9 cellular contexts compared by ENCODE assay signal in genomic region chr14:24428628-24429394, GRCh38. TPM values are rescaled to one million over a fixed set of nuclear protein-coding genes. Genes with fewer than 3 reads are reported as not detected.
A peak's percentile ranks its signal among the peaks of the same experiment; 100 is the strongest.
DNase-seq lines count a peak whose midpoint lies in the region; ATAC-seq, FAIRE-seq and TF ChIP-seq lines count a peak whose summit lies in the region.
"Had no signal": no experiment of that assay in that cellular context is flagged by ENCODE, and none has a peak within 500 bp of the region (broad histone marks: within the 10 kb centered on the region; RNA-seq: fewer than 3 reads in every experiment).

No MANE protein-coding gene starts in this region.

- no peak for TF ChIP-seq CTCF in heart left ventricle (IDR thresholded peaks at IDR 0.05)
- no peak for TF ChIP-seq CTCF in GM12878 (IDR thresholded peaks at IDR 0.05 in 2 of 3, conservative IDR thresholded peaks at IDR 0.05 in 1 of 3; ENCODE audit: control insufficient read depth in 2 of 3, extremely low read depth in 1 of 3, insufficient read depth in 1 of 3, low read depth in 3 of 3, low read length in 3 of 3)
- no peak for TF ChIP-seq CTCF in upper lobe of left lung (IDR thresholded peaks at IDR 0.05)

- ATAC-seq in heart left ventricle (no peak), Right ventricle myocardium superior (ENCODE audit: poor library complexity) (no peak), GM12878 (no peak), upper lobe of left lung (ENCODE audit: low FRiP score in 2 of 2) (no peak), GM21723 (IDR thresholded peaks at IDR 0.05; ENCODE audit: unreplicated experiment) (no peak)

- TF ChIP-seq RAD21 in GM12878 (IDR thresholded peaks at IDR 0.05; ENCODE audit: insufficient read depth, low read depth, low read length), result no peak

- no peak overlapping the region for H2BK5ac ChIP-seq in mesendoderm (ENCODE audit: low read length)

- H2AFZ ChIP-seq in GM12878 (ENCODE audit: control insufficient read depth, low read depth, low read length), result no peak overlapping the region

- FAIRE-seq in GM12878 (lab: Jason Lieb, UNC) (no peak), RCC 7860 (lab: Jason Lieb, UNC) (no peak)
- FAIRE-seq: G401.6 had no signal

- H4K20me1 ChIP-seq in GM12878 (ENCODE audit: control insufficient read depth, insufficient read depth), result no peaks in the 10 kb centered on the region

- DNase-seq in heart left ventricle, result peak in 2 of 5 donors; percentile 28 to 58
- no peak for DNase-seq in Right ventricle myocardium superior
- DNase-seq in GM12878 (ENCODE audit: low read depth, low spot score), result no peak
- peak; percentile 26 for DNase-seq in mesendoderm
- DNase-seq in upper lobe of left lung, result peak in 1 of 2 donors; percentile 78
- no peak for DNase-seq in RCC 7860 (ENCODE audit: low spot score)
- no peak for DNase-seq in SIG-M5 treated with dmso at 0.1 percent for 504 hours (lab: John Stamatoyannopoulos, UW; ENCODE audit: unreplicated experiment)

- WGBS in heart left ventricle, 4 donors, result 91 to 93% (median 92%) methylated on average over 17 to 18 of the region's 18 CpGs
- WGBS in GM12878 (ENCODE audit: insufficient coverage, insufficient replicate concordance, low lambda C conversion rate, missing lambda C conversion rate), result 94% methylated on average over 17 of the region's 18 CpGs
- no CpG with 5 or more reads among the region's 18 CpGs for WGBS in mesendoderm (ENCODE audit: extremely low coverage, insufficient coverage, low lambda C conversion rate)
- WGBS in upper lobe of left lung, 2 donors, result 83 to 91% methylated on average over 9 to 16 of the region's 18 CpGs

- RAD21 ChIA-PET in GM12878 (lab: Charles Lee; ENCODE audit: unreplicated experiment), result interaction anchor here (0.8 to 1.6 kb wide), 3 partner anchors 50 to 96 kb away, joined by 4 to 5 read pairs (median 5); no protein-coding TSS in a partner anchor

- H3K9ac ChIP-seq in GM12878 (ENCODE audit: control insufficient read depth, insufficient read depth, low read length), result peak overlapping the region; percentile 80
- peak overlapping the region; percentile 89 for H3K9ac ChIP-seq in mesendoderm (ENCODE audit: low read length)

- CTCF ChIA-PET in GM12878 (lab: Yijun Ruan, JAX), result interaction anchor here (5.3 to 10.8 kb wide), 2 partner anchors 63 to 94 kb away, joined by 163 to 452 read pairs; partner anchors contain the start of genes ADCY4 and RIPK3

- H3K79me2 ChIP-seq in GM12878 (ENCODE audit: control insufficient read depth, insufficient read depth, low read length) (peaks cover 25% of the 10 kb centered on the region), mesendoderm (ENCODE audit: control insufficient read depth, insufficient read depth, low read length) (no peaks in the 10 kb centered on the region)

- TF ChIP-seq POLR2A in heart left ventricle (IDR thresholded peaks at IDR 0.05) (no peak), GM12878 (IDR thresholded peaks at IDR 0.05; ENCODE audit: low read depth, low read length) (no peak), upper lobe of left lung (IDR thresholded peaks at IDR 0.05) (no peak)

- intact Hi-C loops in heart left ventricle (cut with DNase I), result loop anchor here in 2 of 10 donors (2.0 kb wide), 2 partner anchors 30 to 62 kb away; partner anchors contain the start of gene NYNRIN (in 1 of the 2)
- intact Hi-C loops in Right ventricle myocardium superior (cut with DNase I), result no loop called here
- intact Hi-C loops in GM12878 (cut with micrococcal nuclease; ENCODE audit: unreplicated experiment), result no loop called here

- no peak overlapping the region for H3K4ac ChIP-seq in mesendoderm (ENCODE audit: low read depth, low read length)

- H3K23ac ChIP-seq in mesendoderm (ENCODE audit: low read length), result no peak overlapping the region

- H3K4me2 ChIP-seq in GM12878 (ENCODE audit: control insufficient read depth, insufficient read depth) (peak overlapping the region; percentile 88), mesendoderm (ENCODE audit: low read length) (no peak overlapping the region)

- TF ChIP-seq EP300 in GM12878 (IDR thresholded peaks at IDR 0.05; ENCODE audit: borderline replicate concordance in 1 of 2, control insufficient read depth in 1 of 2, low read depth in 2 of 2, low read length in 2 of 2), result no peak
- no peak for TF ChIP-seq EP300 in upper lobe of left lung (IDR thresholded peaks at IDR 0.05)

- no peak overlapping the region for H3K18ac ChIP-seq in mesendoderm (ENCODE audit: low read length)

- H3K4me1 ChIP-seq in heart left ventricle (peaks cover 3 to 56% (median 41%) of the 10 kb centered on the region in 12 donors), GM12878 (ENCODE audit: control insufficient read depth, insufficient read depth, low read length) (peaks cover 8% of the 10 kb centered on the region), mesendoderm (ENCODE audit: control insufficient read depth, low read depth, low read length) (peaks cover 2% of the 10 kb centered on the region), upper lobe of left lung (peaks cover 34 to 58% (median 42%) of the 10 kb centered on the region in 4 donors)

- H4K5ac ChIP-seq in mesendoderm (ENCODE audit: low read length), result no peak overlapping the region

- H3K4me3 ChIP-seq in heart left ventricle, result peak overlapping the region in 10 of 12 donors; percentile 61 to 89 (median 82)
- peak overlapping the region; percentile 93 for H3K4me3 ChIP-seq in GM12878
- H3K4me3 ChIP-seq in mesendoderm (ENCODE audit: low read length), result no peak overlapping the region
- H3K4me3 ChIP-seq in upper lobe of left lung, result peak overlapping the region in 3 of 4 donors; percentile 58 to 80 (median 59)

- no peak overlapping the region for H2BK15ac ChIP-seq in mesendoderm (replicated peaks; ENCODE audit: low read depth)

- BruUV-seq in GM12878 (replicated peaks; lab: Mats Ljungman, UMichigan), result no TSS peak

- SMC1A ChIA-PET in GM12878 (lab: Charles Lee; ENCODE audit: uncharacterized antibody, unreplicated experiment), result interaction anchor here (2.4 to 4.2 kb wide), 3 partner anchors 12 to 63 kb away, joined by 7 to 79 read pairs (median 17); partner anchors contain the start of gene SDR39U1

- H3K27me3 ChIP-seq in heart left ventricle, result no peaks in the 10 kb centered on the region
- no peaks in the 10 kb centered on the region for H3K27me3 ChIP-seq in GM12878 (replicated peaks in 1 of 2; ENCODE audit: control insufficient read depth in 2 of 2, insufficient read depth in 2 of 2, low read length in 1 of 2)
- no peaks in the 10 kb centered on the region for H3K27me3 ChIP-seq in mesendoderm (ENCODE audit: insufficient read depth, low read length, poor library complexity)
- no peaks in the 10 kb centered on the region for H3K27me3 ChIP-seq in upper lobe of left lung

- no peak overlapping the region for H4K8ac ChIP-seq in mesendoderm (ENCODE audit: low read depth, low read length)

- no peaks in the 10 kb centered on the region for H3K79me1 ChIP-seq in mesendoderm (ENCODE audit: low read length)

- in situ Hi-C loops in GM12878 (cut with MboI), result no loop called here

- H3K36me3 ChIP-seq in heart left ventricle (peaks cover 0 to 27% (median 17%) of the 10 kb centered on the region in 9 donors), GM12878 (ENCODE audit: control insufficient read depth in 2 of 2, insufficient read depth in 2 of 2, low read length in 1 of 2) (peaks cover 4 to 9% of the 10 kb centered on the region in 2 experiments), mesendoderm (ENCODE audit: control insufficient read depth, insufficient read depth, low read length) (no peaks in the 10 kb centered on the region), upper lobe of left lung (peaks cover 9 to 22% (median 16%) of the 10 kb centered on the region in 4 donors)

- peak overlapping the region; percentile 96 for H3K56ac ChIP-seq in mesendoderm (ENCODE audit: low read length)

- H3K27ac ChIP-seq in heart left ventricle (peak overlapping the region; percentile 80 to 100 (median 96)), GM12878 (ENCODE audit: control insufficient read depth, insufficient read depth) (peak overlapping the region; percentile 92; the same call in 1 of the 2 replicates), mesendoderm (ENCODE audit: low read depth, low read length) (no peak overlapping the region), upper lobe of left lung (peak overlapping the region; percentile 94 to 98 (median 96))

- no peak overlapping the region for H2AK5ac ChIP-seq in mesendoderm (ENCODE audit: low read length)

- POLR2A ChIA-PET in GM12878 (lab: Charles Lee), result interaction anchor here (3.4 kb wide), 1 partner anchor 13 kb away, joined by 38 read pairs; the partner anchor contains the start of gene SDR39U1

- H3K9me3 ChIP-seq in heart left ventricle (no peaks in the 10 kb centered on the region), GM12878 (replicated peaks; ENCODE audit: control insufficient read depth, insufficient read depth, low read length) (no peaks in the 10 kb centered on the region), upper lobe of left lung (no peaks in the 10 kb centered on the region)

- no peak overlapping the region for H2BK120ac ChIP-seq in mesendoderm (ENCODE audit: low read depth, low read length)

RNA-seq across cellular contexts. Expression of gene CBLN3, which starts 0.7 kb away (rescaled TPM):
- total RNA-seq in heart left ventricle (1 to 10 TPM in 5 of 9 donors, under 1 TPM in 4; 0.38 to 4.9 (median 1.0) TPM), Right ventricle myocardium superior (0.65 TPM), GM12878 (2014; rRNA removed) (0.51 and 0.71 TPM in 2 replicates), GM12878 (2014; rRNA removed; fragmentation: Illumina TruSeq; extraction: Trizol) (1.1 and 1.3 TPM in 2 replicates), GM12878 (2021) (2.8 and 3.8 TPM in 2 replicates), upper lobe of left lung (1 to 10 TPM; 1.1 to 4.2 (median 3.1) TPM)
- polyA plus RNA-seq in heart left ventricle (under 1 TPM; 0.72 to 0.80 TPM), GM12878 (2011; rRNA removed) (4.6 and 4.9 TPM in 2 replicates), GM12878 (2014; fragmentation: Illumina TruSeq; extraction: Trizol) (1.3 and 1.8 TPM in 2 replicates), GM12878 (2014; fragmentation: Nextera tagmentation; extraction: Ambion mirVana) (under 1 TPM; 0.16 to 0.35 TPM), GM12878 (2014; rRNA removed) (2.5 and 2.9 TPM in 2 replicates), GM12878 (2016; fragmentation: Nextera tagmentation; extraction: Ambion mirVana) (1 to 10 TPM in 1 of 2 experiments, under 1 TPM in 1; 0.37 to 1.4 TPM)
- total RNA-seq in GM12878 (2013; cell fraction: nucleolus; rRNA removed), result 10.1 and 12.8 TPM in 2 replicates
- polyA plus RNA-seq in GM12878 (2011; ENCODE audit: low read depth), result 1.5 TPM
- polyA plus RNA-seq in GM12878 (2011; cell fraction: cytosol; rRNA removed), result 4.7 and 5.2 TPM in 2 replicates
- 39.3 and 41.5 TPM in 2 replicates for polyA plus RNA-seq in GM12878 (2011; cell fraction: nucleus; rRNA removed)
- polyA plus RNA-seq in GM12878 (2012), result 4.2 and 4.3 TPM in 2 replicates
- polyA minus RNA-seq in GM12878 (2011; rRNA and poly(A)+ RNA removed), result 2.3 and 2.5 TPM in 2 replicates
- polyA minus RNA-seq in GM12878 (2011; cell fraction: cytosol; rRNA and poly(A)+ RNA removed), result 0.52 and 1.9 TPM in 2 replicates
- polyA minus RNA-seq in GM12878 (2011; cell fraction: nucleus; rRNA and poly(A)+ RNA removed), result 4.2 and 4.7 TPM in 2 replicates
- polyA plus RNA-seq in mesendoderm (2013, experiment 1 of 2), result 0.20 TPM
- 0.22 TPM for polyA plus RNA-seq in mesendoderm (2013, experiment 2 of 2)

RNA-seq across cellular contexts. Expression of gene KHNYN, which starts 0.9 kb away (rescaled TPM):
- total RNA-seq in heart left ventricle (10 to 100 TPM; 16.9 to 33.4 (median 20.1) TPM), Right ventricle myocardium superior (22.5 TPM), GM12878 (2014; rRNA removed) (34.7 and 36.7 TPM in 2 replicates), GM12878 (2014; rRNA removed; fragmentation: Illumina TruSeq; extraction: Trizol) (20.8 and 21.0 TPM in 2 replicates), GM12878 (2021) (33.9 and 34.0 TPM in 2 replicates), upper lobe of left lung (100 to 1,000 TPM in 1 of 6 donors, 10 to 100 TPM in 5; 43.9 to 136 (median 66.4) TPM)
- polyA plus RNA-seq in heart left ventricle (10 to 100 TPM; 15.6 to 34.5 TPM), GM12878 (2011; rRNA removed) (19.8 and 22.2 TPM in 2 replicates), GM12878 (2014; fragmentation: Illumina TruSeq; extraction: Trizol) (22.9 and 23.2 TPM in 2 replicates), GM12878 (2014; fragmentation: Nextera tagmentation; extraction: Ambion mirVana) (1 to 10 TPM; 1.4 to 3.6 TPM), GM12878 (2014; rRNA removed) (28.4 and 29.2 TPM in 2 replicates), GM12878 (2016; fragmentation: Nextera tagmentation; extraction: Ambion mirVana) (10 to 100 TPM; 12.8 to 12.9 TPM)
- 83.0 and 93.4 TPM in 2 replicates for total RNA-seq in GM12878 (2013; cell fraction: nucleolus; rRNA removed)
- 16.9 TPM for polyA plus RNA-seq in GM12878 (2011; ENCODE audit: low read depth)
- 15.6 and 15.9 TPM in 2 replicates for polyA plus RNA-seq in GM12878 (2011; cell fraction: cytosol; rRNA removed)
- polyA plus RNA-seq in GM12878 (2011; cell fraction: nucleus; rRNA removed), result 69.9 and 72.3 TPM in 2 replicates
- polyA plus RNA-seq in GM12878 (2012), result 25.4 and 28.4 TPM in 2 replicates
- 27.0 and 38.9 TPM in 2 replicates for polyA minus RNA-seq in GM12878 (2011; rRNA and poly(A)+ RNA removed)
- 7.2 and 9.4 TPM in 2 replicates for polyA minus RNA-seq in GM12878 (2011; cell fraction: cytosol; rRNA and poly(A)+ RNA removed)
- 48.1 and 61.9 TPM in 2 replicates for polyA minus RNA-seq in GM12878 (2011; cell fraction: nucleus; rRNA and poly(A)+ RNA removed)
- polyA plus RNA-seq in mesendoderm (2013, experiment 1 of 2), result 6.0 TPM
- polyA plus RNA-seq in mesendoderm (2013, experiment 2 of 2), result 6.3 TPM

RNA-seq across cellular contexts. Expression of gene SDR39U1, which starts 13.8 kb away (rescaled TPM):
- total RNA-seq in heart left ventricle (10 to 100 TPM; 58.6 to 74.6 (median 60.5) TPM), Right ventricle myocardium superior (84.7 TPM), GM12878 (2014; rRNA removed) (31.7 and 32.7 TPM in 2 replicates), GM12878 (2014; rRNA removed; fragmentation: Illumina TruSeq; extraction: Trizol) (22.4 and 23.3 TPM in 2 replicates), GM12878 (2021) (55.1 and 64.1 TPM in 2 replicates), upper lobe of left lung (10 to 100 TPM; 34.9 to 88.0 (median 52.6) TPM)
- polyA plus RNA-seq in heart left ventricle (100 to 1,000 TPM in 1 of 2 donors, 10 to 100 TPM in 1; 68.4 to 109 TPM), GM12878 (2011; rRNA removed) (33.5 and 44.3 TPM in 2 replicates), GM12878 (2014; fragmentation: Illumina TruSeq; extraction: Trizol) (27.3 and 40.1 TPM in 2 replicates), GM12878 (2014; fragmentation: Nextera tagmentation; extraction: Ambion mirVana) (10 to 100 TPM; 14.0 to 26.4 TPM), GM12878 (2014; rRNA removed) (85.2 and 88.9 TPM in 2 replicates), GM12878 (2016; fragmentation: Nextera tagmentation; extraction: Ambion mirVana) (10 to 100 TPM; 83.7 to 89.3 TPM)
- total RNA-seq in GM12878 (2013; cell fraction: nucleolus; rRNA removed), result 33.8 and 37.9 TPM in 2 replicates
- 36.4 TPM for polyA plus RNA-seq in GM12878 (2011; ENCODE audit: low read depth)
- 69.4 and 81.6 TPM in 2 replicates for polyA plus RNA-seq in GM12878 (2011; cell fraction: cytosol; rRNA removed)
- polyA plus RNA-seq in GM12878 (2011; cell fraction: nucleus; rRNA removed), result 218 and 255 TPM in 2 replicates
- polyA plus RNA-seq in GM12878 (2012), result 62.1 and 65.9 TPM in 2 replicates
- 16.8 and 20.7 TPM in 2 replicates for polyA minus RNA-seq in GM12878 (2011; rRNA and poly(A)+ RNA removed)
- 10.0 and 10.3 TPM in 2 replicates for polyA minus RNA-seq in GM12878 (2011; cell fraction: cytosol; rRNA and poly(A)+ RNA removed)
- 37.4 and 48.4 TPM in 2 replicates for polyA minus RNA-seq in GM12878 (2011; cell fraction: nucleus; rRNA and poly(A)+ RNA removed)
- 34.8 TPM for polyA plus RNA-seq in mesendoderm (2013, experiment 1 of 2)
- 39.1 TPM for polyA plus RNA-seq in mesendoderm (2013, experiment 2 of 2)

RNA-seq across cellular contexts. Expression of gene NYNRIN, which starts 30.0 kb away (rescaled TPM):
- total RNA-seq in heart left ventricle, result 10 to 100 TPM in 1 of 9 donors, 1 to 10 TPM in 8; 3.7 to 10.0 (median 7.5) TPM
- polyA plus RNA-seq in heart left ventricle, result 1 to 10 TPM; 3.6 to 6.7 TPM
- 8.8 TPM for total RNA-seq in Right ventricle myocardium superior
- total RNA-seq in GM12878 (2013; cell fraction: nucleolus; rRNA removed), result 0.06 TPM in 1 of 2 replicates, not detected in the other
- total RNA-seq in GM12878 (2014; rRNA removed), result not detected in 2 replicates
- not detected in 2 replicates for total RNA-seq in GM12878 (2014; rRNA removed; fragmentation: Illumina TruSeq; extraction: Trizol)
- total RNA-seq in GM12878 (2021), result 0.05 and 0.15 TPM in 2 replicates
- not detected for polyA plus RNA-seq in GM12878 (2011; ENCODE audit: low read depth)
- 0.01 TPM in 1 of 2 replicates, not detected in the other for polyA plus RNA-seq in GM12878 (2011; rRNA removed)
- polyA plus RNA-seq in GM12878 (2011; cell fraction: cytosol; rRNA removed), result 0.01 TPM in 1 of 2 replicates, not detected in the other
- polyA plus RNA-seq in GM12878 (2011; cell fraction: nucleus; rRNA removed), result 0.01 and 0.03 TPM in 2 replicates
- 0.04 and 0.18 TPM in 2 replicates for polyA plus RNA-seq in GM12878 (2012)
- under 0.01 TPM in 1 of 2 replicates, not detected in the other for polyA plus RNA-seq in GM12878 (2014; fragmentation: Illumina TruSeq; extraction: Trizol)
- polyA plus RNA-seq in GM12878 (2014; fragmentation: Nextera tagmentation; extraction: Ambion mirVana), result not detected
- 0.01 and 0.05 TPM in 2 replicates for polyA plus RNA-seq in GM12878 (2014; rRNA removed)
- polyA plus RNA-seq in GM12878 (2016; fragmentation: Nextera tagmentation; extraction: Ambion mirVana), result under 1 TPM in 1 of 2 experiments, not detected in 1; 0.01 TPM
- 0.05 and 0.07 TPM in 2 replicates for polyA minus RNA-seq in GM12878 (2011; rRNA and poly(A)+ RNA removed)
- polyA minus RNA-seq in GM12878 (2011; cell fraction: cytosol; rRNA and poly(A)+ RNA removed), result not detected in 2 replicates
- under 0.01 TPM in 1 of 2 replicates, not detected in the other for polyA minus RNA-seq in GM12878 (2011; cell fraction: nucleus; rRNA and poly(A)+ RNA removed)
- 4.0 TPM for polyA plus RNA-seq in mesendoderm (2013, experiment 1 of 2)
- 3.9 TPM for polyA plus RNA-seq in mesendoderm (2013, experiment 2 of 2)
- 10 to 100 TPM in 5 of 6 donors, 1 to 10 TPM in 1; 5.5 to 18.7 (median 14.4) TPM for total RNA-seq in upper lobe of left lung
